Comparison of ENCODE assay signal across 24 cellular contexts in the genomic region with DNA sequence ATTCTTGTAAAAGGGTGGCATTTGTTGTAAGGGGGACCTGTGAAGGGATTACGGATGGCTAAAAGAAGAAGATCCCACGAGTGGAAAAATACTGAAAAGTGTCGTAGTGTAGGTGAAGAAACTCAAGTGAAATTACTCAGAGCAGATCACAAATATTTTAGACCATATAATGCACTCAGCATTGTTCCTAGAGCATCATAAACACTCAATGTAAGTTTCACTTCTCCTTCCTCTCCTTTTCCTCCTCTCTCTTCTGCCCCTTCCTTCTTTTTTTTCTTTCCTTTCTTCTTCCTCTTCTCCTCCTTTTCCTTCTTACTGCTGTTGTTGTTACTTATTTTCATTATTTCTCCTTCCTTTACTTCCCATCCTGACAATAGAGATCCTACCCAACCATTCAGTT.
"Had no signal": no experiment of that assay in that cellular context is flagged by ENCODE, and none has a peak within 500 bp of the region (broad histone marks: within the 10 kb centered on the region; RNA-seq: fewer than 3 reads in every experiment).

No MANE protein-coding gene starts in this region.

- H3K36me3 ChIP-seq: Peyer's patch had no signal

- H3K27me3 ChIP-seq: Peyer's patch had no signal

- H3K4me1 ChIP-seq: Peyer's patch had no signal

- H3K27ac ChIP-seq: Peyer's patch, RWPE1, VCaP had no signal

- H3K9me3 ChIP-seq: Peyer's patch had no signal

- H3K4me1 Mint-ChIP-seq: activated CD4-positive, alpha-beta memory T cell treated with anti-CD3 and anti-CD28 coated beads, Interleukin-2, amount 10 ng/mL, durations not matched to agents 7 days and 5 days; activated CD4-positive, alpha-beta T cell treated with anti-CD3 and anti-CD28 coated beads for 36 hours; activated naive CD4-positive, alpha-beta T cell treated with anti-CD3 and anti-CD28 coated beads, Interleukin-2, amount 10 ng/mL, durations not matched to agents 7 days and 5 days; activated naive CD8-positive, alpha-beta T cell treated with anti-CD3 and anti-CD28 coated beads for 36 hours; T-helper 17 cell had no signal

- H3K9me3 Mint-ChIP-seq: activated CD4-positive, alpha-beta memory T cell treated with anti-CD3 and anti-CD28 coated beads, Interleukin-2, amount 10 ng/mL, durations not matched to agents 7 days and 5 days had no signal

- H3K36me3 Mint-ChIP-seq: activated naive CD4-positive, alpha-beta T cell treated with anti-CD3 and anti-CD28 coated beads, Interleukin-2, amount 10 ng/mL, durations not matched to agents 7 days and 5 days; activated naive CD8-positive, alpha-beta T cell treated with anti-CD3 and anti-CD28 coated beads for 36 hours had no signal

- H3K4me3 Mint-ChIP-seq: activated CD4-positive, alpha-beta memory T cell treated with anti-CD3 and anti-CD28 coated beads, Interleukin-2, amount 10 ng/mL, durations not matched to agents 7 days and 5 days; activated CD4-positive, alpha-beta T cell treated with anti-CD3 and anti-CD28 coated beads for 36 hours; activated naive CD4-positive, alpha-beta T cell treated with anti-CD3 and anti-CD28 coated beads, Interleukin-2, amount 10 ng/mL, durations not matched to agents 7 days and 5 days; activated naive CD8-positive, alpha-beta T cell treated with anti-CD3 and anti-CD28 coated beads for 36 hours; activated T-cell treated with anti-CD3 and anti-CD28 coated beads, Interleukin-2, amount 50 U/mL, for 72 hours; T-helper 17 cell had no signal

- H3K4me3 ChIP-seq: Peyer's patch had no signal

- H3K27me3 Mint-ChIP-seq: activated CD4-positive, alpha-beta memory T cell treated with anti-CD3 and anti-CD28 coated beads, Interleukin-2, amount 10 ng/mL, durations not matched to agents 7 days and 5 days; activated CD4-positive, alpha-beta T cell treated with anti-CD3 and anti-CD28 coated beads for 36 hours; activated naive CD4-positive, alpha-beta T cell treated with anti-CD3 and anti-CD28 coated beads, Interleukin-2, amount 10 ng/mL, durations not matched to agents 7 days and 5 days; activated naive CD8-positive, alpha-beta T cell treated with anti-CD3 and anti-CD28 coated beads for 36 hours; T-helper 17 cell had no signal

- DNase-seq: activated CD4-positive, alpha-beta memory T cell treated with anti-CD3 and anti-CD28 coated beads, Interleukin-2, amount 10 ng/mL, durations not matched to agents 7 days and 5 days; activated CD4-positive, alpha-beta T cell treated with anti-CD3 and anti-CD28 coated beads for 36 hours; activated CD4-positive, alpha-beta T cell treated with anti-CD3 and anti-CD28 coated beads, Interleukin-2, amount 50 U/mL, for 1 hour; activated CD4-positive, CD25-positive, alpha-beta regulatory T cell; activated gamma-delta T cell treated with Interleukin-2 at 50 U/mL for 16 hours; activated naive CD4-positive, alpha-beta T cell treated with anti-CD3 and anti-CD28 coated beads, Interleukin-2, amount 10 ng/mL, durations not matched to agents 7 days and 5 days; activated naive CD8-positive, alpha-beta T cell treated with anti-CD3 and anti-CD28 coated beads for 36 hours; activated T-cell treated with anti-CD3 and anti-CD28 coated beads, Interleukin-2, amount 50 U/mL, for 72 hours; cerebellar nuclear complex; Kasumi-1; KBM-7; NCI-H1105; NCI-H1436; NCI-H1694 treated with DMSO at 0.1 percent for 48 hours; NCI-H2029 treated with DMSO at 0.1 percent for 48 hours; NCI-H510A treated with DMSO at 0.1 percent for 48 hours; NK-92 treated with Interleukin-12 subunit alpha and Interleukin-12 subunit beta, amount 100 ng/mL, for 24 hours; Peyer's patch; Right ventricle myocardium superior; T-helper 17 cell; T-helper 9 cell had no signal

- ATAC-seq: activated CD4-positive, alpha-beta T cell treated with anti-CD3 and anti-CD28 coated beads for 36 hours; activated T-cell treated with anti-CD3 and anti-CD28 coated beads, Interleukin-2, amount 50 U/mL, for 72 hours; T-helper 17 cell had no signal

- H3K27ac Mint-ChIP-seq: activated CD4-positive, alpha-beta memory T cell treated with anti-CD3 and anti-CD28 coated beads, Interleukin-2, amount 10 ng/mL, durations not matched to agents 7 days and 5 days; activated CD4-positive, alpha-beta T cell treated with anti-CD3 and anti-CD28 coated beads for 36 hours; activated naive CD4-positive, alpha-beta T cell treated with anti-CD3 and anti-CD28 coated beads, Interleukin-2, amount 10 ng/mL, durations not matched to agents 7 days and 5 days; activated naive CD8-positive, alpha-beta T cell treated with anti-CD3 and anti-CD28 coated beads for 36 hours; activated T-cell treated with anti-CD3 and anti-CD28 coated beads, Interleukin-2, amount 50 U/mL, for 72 hours; activated T-helper 2 cell treated with anti-CD3 and anti-CD28 coated beads, Interferon-gamma antibody, Interleukin-2, Interleukin-4, amounts not matched to agents 10 μg/mL and 5 μg/mL and 100 μg/mL, durations not matched to agents 14 hours and 24 hours and 36 hours; T-helper 17 cell had no signal
